8 cellular contexts compared by ENCODE assay signal in the genomic region with DNA sequence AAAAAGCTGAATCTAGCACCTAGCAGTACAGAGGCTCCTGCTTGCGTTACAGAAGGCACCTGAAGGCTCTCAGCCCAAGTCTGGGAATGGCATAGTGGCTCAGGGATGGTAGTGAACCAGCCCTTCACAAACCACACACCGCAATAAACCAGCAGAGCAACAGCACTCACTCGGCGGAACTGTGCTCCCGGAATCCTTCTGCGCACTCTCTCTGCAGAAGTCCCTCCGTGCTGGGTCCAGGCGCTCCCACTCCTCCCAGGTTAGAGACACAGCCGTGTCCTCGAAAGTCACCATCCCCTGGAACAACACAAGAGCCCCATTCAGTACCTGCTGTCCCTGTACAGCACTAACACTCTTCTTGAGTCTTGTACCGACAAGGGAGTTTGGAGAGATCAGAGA. TPM values are rescaled to one million over a fixed set of nuclear protein-coding genes. Genes with fewer than 3 reads are reported as not detected.
A peak's percentile ranks its signal among the peaks of the same experiment; 100 is the strongest.
DNase-seq lines count a peak whose midpoint lies in the region; ATAC-seq, FAIRE-seq and TF ChIP-seq lines count a peak whose summit lies in the region.

No MANE protein-coding gene starts in this region.

- H3K9me3 Mint-ChIP-seq in endodermal cell, result peaks cover 29% of the 10 kb centered on the region

- no peaks in the 10 kb centered on the region for H3K27me3 ChIP-seq in OCI-LY3 (ENCODE audit: low read depth, low read length)
- H3K27me3 ChIP-seq in endodermal cell (ENCODE audit: control insufficient read depth, insufficient read depth, low read length, poor library complexity, severe bottlenecking), result no peaks in the 10 kb centered on the region
- H3K27me3 ChIP-seq in osteoblast (ENCODE audit: insufficient read depth, low read length), result no peaks in the 10 kb centered on the region

- H3K9me3 ChIP-seq in ES-I3 (ENCODE audit: control insufficient read depth, insufficient read depth, low read length) (no peaks in the 10 kb centered on the region; the same call in 1 of the 2 replicates), OCI-LY3 (ENCODE audit: insufficient read depth, low read length) (peaks cover 7% of the 10 kb centered on the region; the same call in 1 of the 2 replicates), endodermal cell (ENCODE audit: control insufficient read depth, low read length) (peaks cover 19% of the 10 kb centered on the region), osteoblast (ENCODE audit: low read depth, low read length) (peaks cover 10% of the 10 kb centered on the region)

- H3K27ac ChIP-seq in OCI-LY3 (ENCODE audit: low read length) (no peak overlapping the region), endodermal cell (ENCODE audit: low read depth, low read length) (no peak overlapping the region), osteoblast (ENCODE audit: low read depth, low read length) (peak overlapping the region; percentile 37)

- H3K27ac Mint-ChIP-seq in endodermal cell, result peak overlapping the region; percentile 41

- peaks cover 45% of the 10 kb centered on the region for H3K36me3 Mint-ChIP-seq in endodermal cell (ENCODE audit: low read depth)

- ATAC-seq in HG02763 (IDR thresholded peaks at IDR 0.05; ENCODE audit: unreplicated experiment), result no peak

- H3K36me3 ChIP-seq in ES-I3 (ENCODE audit: insufficient read depth, low read length), result peaks cover 15% of the 10 kb centered on the region; the same call in 1 of the 2 replicates
- H3K36me3 ChIP-seq in OCI-LY3 (replicated peaks; ENCODE audit: low read depth, low read length), result peaks cover 30% of the 10 kb centered on the region
- H3K36me3 ChIP-seq in endodermal cell (ENCODE audit: control insufficient read depth, insufficient read depth, low read length), result peaks cover 27% of the 10 kb centered on the region
- H3K36me3 ChIP-seq in osteoblast (ENCODE audit: insufficient read depth, low read length), result peaks cover 28% of the 10 kb centered on the region

- H2AFZ ChIP-seq in OCI-LY3 (ENCODE audit: low read depth, low read length), result no peak overlapping the region
- no peak overlapping the region for H2AFZ ChIP-seq in osteoblast (ENCODE audit: low read length)

- no peak for DNase-seq in endodermal cell
- peak; percentile 49 for DNase-seq in osteoblast (ENCODE audit: insufficient read length, low spot score, missing footprints)
- no peak for DNase-seq in NK-92 treated with Interleukin-12 subunit alpha and Interleukin-12 subunit beta, amount 100 ng/mL, for 24 hours (lab: John Stamatoyannopoulos, UW)
- no peak for DNase-seq in GM19239 (ENCODE audit: insufficient read length, low spot score)
- no peak for DNase-seq in inferior parietal cortex (ENCODE audit: extremely low spot score)

- no peak for FAIRE-seq in GM19239 (lab: Jason Lieb, UNC)

- H3K79me2 ChIP-seq in OCI-LY3 (ENCODE audit: low read length) (peaks cover 74% of the 10 kb centered on the region), osteoblast (ENCODE audit: insufficient read depth, low read length) (peaks cover 67% of the 10 kb centered on the region)

- H3K9ac ChIP-seq in ES-I3 (ENCODE audit: low read depth, low read length) (peak overlapping the region; percentile 59), OCI-LY3 (ENCODE audit: low read length) (peak overlapping the region; percentile 75), endodermal cell (ENCODE audit: extremely low read depth, low read length, poor library complexity, severe bottlenecking) (peak overlapping the region; percentile 71)

- peak overlapping the region; percentile 96 for H3K4me3 ChIP-seq in OCI-LY3 (ENCODE audit: low read length)
- H3K4me3 ChIP-seq in endodermal cell (ENCODE audit: low read length), result peak overlapping the region; percentile 98
- peak overlapping the region; percentile 97 for H3K4me3 ChIP-seq in osteoblast (ENCODE audit: insufficient read depth, low read length)

- no peaks in the 10 kb centered on the region for H3K27me3 Mint-ChIP-seq in endodermal cell (ENCODE audit: insufficient read depth)

- H3K4me3 Mint-ChIP-seq in endodermal cell, result peak overlapping the region; percentile 97

- H3K4me1 Mint-ChIP-seq in endodermal cell, result peaks cover 16% of the 10 kb centered on the region

- 73 to 100% methylated on average over 1 to 11 of the region's 11 CpGs for WGBS in endodermal cell (ENCODE audit: insufficient coverage in 1 of 2, insufficient read length in 1 of 2), 2 experiments

- no peak for TF ChIP-seq CTCF in OCI-LY3 (IDR thresholded peaks at IDR 0.05; ENCODE audit: low read depth, low read length)
- TF ChIP-seq CTCF in endodermal cell (conservative IDR thresholded peaks at IDR 0.05), result no peak
- no peak for TF ChIP-seq CTCF in osteoblast (IDR thresholded peaks at IDR 0.05; ENCODE audit: extremely low read depth, low read depth, low read length)

- H4K20me1 ChIP-seq in OCI-LY3 (ENCODE audit: insufficient read depth, low read length) (peaks cover 15% of the 10 kb centered on the region), osteoblast (ENCODE audit: insufficient read depth, low read length) (peaks cover 17% of the 10 kb centered on the region)

- H3K4me2 ChIP-seq in OCI-LY3 (ENCODE audit: low read length) (peak overlapping the region; percentile 100), osteoblast (ENCODE audit: insufficient read depth, low read length) (peak overlapping the region; percentile 99)

- H3K4me1 ChIP-seq in ES-I3 (ENCODE audit: insufficient read depth, low read length) (no peaks in the 10 kb centered on the region), OCI-LY3 (ENCODE audit: low read length) (peaks cover 20% of the 10 kb centered on the region), endodermal cell (ENCODE audit: control insufficient read depth, insufficient read depth, low read length) (no peaks in the 10 kb centered on the region), osteoblast (ENCODE audit: insufficient read depth, low read length) (peaks cover 11% of the 10 kb centered on the region)

RNA-seq across cellular contexts. Expression of a gene that starts 1.5 kb away (rescaled TPM):
- total RNA-seq in endodermal cell (10 to 100 TPM; 21.0 to 22.0 TPM), osteoblast (32.1 and 34.7 TPM in 2 replicates)
- polyA plus RNA-seq in endodermal cell (2013, experiment 1 of 2), result 14.2 TPM
- polyA plus RNA-seq in endodermal cell (2013, experiment 2 of 2), result 11.8 TPM

RNA-seq across cellular contexts. Expression of a gene that starts 5.9 kb away (rescaled TPM):
- total RNA-seq in endodermal cell, result 10 to 100 TPM; 14.9 to 18.2 TPM
- 15.5 TPM for polyA plus RNA-seq in endodermal cell (2013, experiment 1 of 2)
- 15.6 TPM for polyA plus RNA-seq in endodermal cell (2013, experiment 2 of 2)
- total RNA-seq in osteoblast, result 12.3 and 12.7 TPM in 2 replicates

RNA-seq across cellular contexts. Expression of a gene that starts 25.9 kb away (rescaled TPM):
- total RNA-seq in endodermal cell, result 10 to 100 TPM; 13.7 to 16.5 TPM
- polyA plus RNA-seq in endodermal cell (2013, experiment 1 of 2), result 14.0 TPM
- polyA plus RNA-seq in endodermal cell (2013, experiment 2 of 2), result 11.0 TPM
- total RNA-seq in osteoblast, result 5.0 and 6.9 TPM in 2 replicates

RNA-seq across cellular contexts. Expression of a gene that starts 32.6 kb away (rescaled TPM):
- total RNA-seq in endodermal cell (100 to 1,000 TPM; 455 to 472 TPM), osteoblast (330 and 342 TPM in 2 replicates)
- 477 TPM for polyA plus RNA-seq in endodermal cell (2013, experiment 1 of 2)
- 427 TPM for polyA plus RNA-seq in endodermal cell (2013, experiment 2 of 2)

RNA-seq across cellular contexts. Expression of a gene that starts 53.4 kb away (rescaled TPM):
- 1 to 10 TPM; 7.7 to 8.3 TPM for total RNA-seq in endodermal cell
- 14.6 TPM for polyA plus RNA-seq in endodermal cell (2013, experiment 1 of 2)
- polyA plus RNA-seq in endodermal cell (2013, experiment 2 of 2), result 14.9 TPM
- 7.6 and 8.5 TPM in 2 replicates for total RNA-seq in osteoblast
